In the genomic region with DNA sequence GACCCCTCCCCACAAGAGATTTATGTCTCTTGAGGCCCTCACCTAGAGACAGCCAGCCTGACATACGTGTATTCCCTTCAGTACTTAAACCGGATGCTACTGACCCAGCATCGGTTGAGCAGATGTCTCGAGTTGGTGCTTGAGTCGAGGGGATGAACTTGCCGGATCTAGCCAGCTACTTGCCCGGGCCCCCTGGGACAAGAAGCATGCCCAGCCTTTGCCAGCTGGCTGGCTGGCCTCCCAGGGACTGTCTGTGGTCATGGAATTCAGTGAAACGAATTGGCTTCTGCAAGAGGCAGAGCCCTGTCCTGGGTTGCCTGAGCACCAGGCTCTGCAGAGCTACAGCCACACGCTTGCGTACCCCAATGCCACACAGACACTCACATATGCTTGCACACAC, we compare ENCODE assay signal across 15 cellular contexts. TPM values are rescaled to one million over a fixed set of nuclear protein-coding genes. Genes with fewer than 3 reads are reported as not detected.
DNase-seq lines count a peak whose midpoint lies in the region; ATAC-seq, FAIRE-seq and TF ChIP-seq lines count a peak whose summit lies in the region.
"Had no signal": no experiment of that assay in that cellular context is flagged by ENCODE, and none has a peak within 500 bp of the region (broad histone marks: within the 10 kb centered on the region; RNA-seq: fewer than 3 reads in every experiment).

No MANE protein-coding gene starts in this region.

- H3K4me3 ChIP-seq in AG04449 (ENCODE audit: low read depth, low read length): no peak overlapping the region
- no peak overlapping the region for H3K4me3 ChIP-seq in adipocyte (ENCODE audit: low read length)
- no peak overlapping the region for H3K4me3 ChIP-seq in brain microvascular endothelial cell (ENCODE audit: low read depth, low read length)
- H3K4me3 ChIP-seq: SJSA1, transverse colon had no signal

- CTCF ChIA-PET in AG04449 (lab: Yijun Ruan, JAX): interaction anchor here (1.0 kb wide), 2 partner anchors 9 to 261 kb away, joined by 3 read pairs; no protein-coding TSS in a partner anchor

- peaks cover 77 to 89% of the 10 kb centered on the region in 2 donors for H3K4me1 Mint-ChIP-seq in immature natural killer cell

- in situ Hi-C loops in brain microvascular endothelial cell (cut with HindIII; ENCODE audit: low pct_ligation_motif_present, low sequenced_read_pairs): no loop called here

- H3K27me3 ChIP-seq in adipocyte (replicated peaks; ENCODE audit: control insufficient read depth, insufficient read depth, low read length) (no peaks in the 10 kb centered on the region), brain microvascular endothelial cell (replicated peaks) (no peaks in the 10 kb centered on the region)
- H3K27me3 ChIP-seq: SJSA1, transverse colon had no signal

- peaks cover 0 to 13% (median 6%) of the 10 kb centered on the region in 3 donors for H3K27me3 Mint-ChIP-seq in immature natural killer cell (ENCODE audit: low read depth in 3 of 3)
- H3K27me3 Mint-ChIP-seq: B cell had no signal

- H3K4me3 Mint-ChIP-seq in immature natural killer cell: peak overlapping the region in 3 of 5 donors; percentile 21 to 65 (median 60)
- H3K4me3 Mint-ChIP-seq: B cell had no signal

- no peak for FAIRE-seq in frontal cortex (lab: Jason Lieb, UNC)

- peak; percentile 31 for DNase-seq in AG04449 (ENCODE audit: low read depth, low spot score)
- peak; percentile 83 for DNase-seq in LHCN-M2 (ENCODE audit: low read depth)
- peak; percentile 12 for DNase-seq in adipocyte (ENCODE audit: low read depth)
- no peak for DNase-seq in immature natural killer cell
- no peak for DNase-seq in brain microvascular endothelial cell
- DNase-seq in frontal cortex (ENCODE audit: low spot score in 2 of 2): no peak
- DNase-seq: activated CD4-positive, alpha-beta T cell treated with anti-CD3 and anti-CD28 coated beads, Interleukin-2, amount 50 U/mL, for 1 hour; NCI-H2029; stimulated activated CD4-positive, alpha-beta T cell treated with anti-CD3 and anti-CD28 coated beads, Interleukin-4, amount 100 ng/mL, for 4 hours; transverse colon had no signal

- POLR2A ChIA-PET in AG04449 (lab: Yijun Ruan, JAX): no interaction called here

- peaks cover 0 to 8% (median 5%) of the 10 kb centered on the region in 3 donors for H3K36me3 Mint-ChIP-seq in immature natural killer cell

- no peak overlapping the region for H3K27ac ChIP-seq in brain microvascular endothelial cell
- H3K27ac ChIP-seq: epithelial cell of prostate, SJSA1, transverse colon had no signal

- H3K9me3 Mint-ChIP-seq in immature natural killer cell: no peaks in the 10 kb centered on the region

- H3K4me1 ChIP-seq in adipocyte (ENCODE audit: control insufficient read depth, insufficient read depth, low read length): peaks cover 19% of the 10 kb centered on the region

- TF ChIP-seq CTCF in AG04449 (IDR thresholded peaks at IDR 0.05; ENCODE audit: insufficient read depth, low read length, missing control alignments) (no peak), brain microvascular endothelial cell (IDR thresholded peaks at IDR 0.05; ENCODE audit: low read depth, low read length, missing control alignments) (no peak)

- ATAC-seq in HG02763 (IDR thresholded peaks at IDR 0.05; ENCODE audit: unreplicated experiment) (no peak), GM21786 (IDR thresholded peaks at IDR 0.05; ENCODE audit: unreplicated experiment) (no peak)

- no peaks in the 10 kb centered on the region for H3K9me3 ChIP-seq in adipocyte (ENCODE audit: control insufficient read depth, low read length)
- H3K9me3 ChIP-seq: SJSA1, transverse colon had no signal

- H3K9ac ChIP-seq in adipocyte (ENCODE audit: low read length): no peak overlapping the region

- no peaks in the 10 kb centered on the region for H3K36me3 ChIP-seq in adipocyte (ENCODE audit: control insufficient read depth, insufficient read depth, low read length, severe bottlenecking)
- H3K36me3 ChIP-seq in brain microvascular endothelial cell (replicated peaks): no peaks in the 10 kb centered on the region
- H3K36me3 ChIP-seq: SJSA1, transverse colon had no signal

- peak overlapping the region; percentile 88 to 98 (median 98) for H3K27ac Mint-ChIP-seq in immature natural killer cell
- H3K27ac Mint-ChIP-seq: B cell had no signal

RNA-seq across cellular contexts. Expression of gene DNMT3A, which starts 35.9 kb away (rescaled TPM):
- 3.1 and 5.0 TPM in 2 replicates for total RNA-seq in LHCN-M2 (2014; rRNA removed)
- polyA plus RNA-seq in LHCN-M2 (2012): 6.0 TPM
- polyA plus RNA-seq in immature natural killer cell: 10 to 100 TPM in 1 of 3 donors, 1 to 10 TPM in 2; 9.4 to 15.9 (median 9.9) TPM
- 71.3 TPM for total RNA-seq in frontal cortex

Comparison
In these comparisons a context has a peak if more than half of its experiments do, and no peak if none do; other contexts are left out.
1. DNase-seq: peak in AG04449 (single experiment), LHCN-M2 (single experiment) and adipocyte (single experiment); none in immature natural killer cell (0 of 3), brain microvascular endothelial cell (single experiment) and frontal cortex (0 of 2).
2. RNA of gene DNMT3A, which starts 35.9 kb away (total RNA-seq): 71.3 TPM in frontal cortex (single experiment); 3.1 to 5.0 TPM in LHCN-M2; every median in the first group is over 10 times any median in the second.